14 cellular contexts compared by ENCODE assay signal in the genomic region with DNA sequence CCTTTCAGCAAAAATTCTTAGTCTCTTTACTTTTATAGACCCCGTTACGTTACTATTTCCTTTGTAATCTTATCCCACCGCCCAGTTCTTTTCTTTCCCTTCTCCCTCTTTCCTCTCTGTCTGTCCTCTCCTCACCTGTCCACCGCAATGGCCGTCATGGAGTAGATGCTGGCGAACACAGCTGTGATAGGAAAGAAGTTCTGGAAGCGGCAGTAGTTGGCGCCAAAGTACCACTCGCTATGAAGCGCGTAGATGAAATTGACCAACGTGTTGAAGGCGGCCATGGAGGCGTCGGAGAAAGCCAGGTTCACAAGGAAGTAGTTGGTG. TPM values are rescaled to one million over a fixed set of nuclear protein-coding genes. Genes with fewer than 3 reads are reported as not detected.
DNase-seq lines count a peak whose midpoint lies in the region; ATAC-seq and TF ChIP-seq lines count a peak whose summit lies in the region.
"Had no signal": no experiment of that assay in that cellular context is flagged by ENCODE, and none has a peak within 500 bp of the region (broad histone marks: within the 10 kb centered on the region; RNA-seq: fewer than 3 reads in every experiment).

No MANE protein-coding gene starts in this region.

- no peak for TF ChIP-seq EP300 in neural cell (conservative IDR thresholded peaks at IDR 0.05; ENCODE audit: poor library complexity, severe bottlenecking)

- TF ChIP-seq CTCF in foreskin keratinocyte (conservative IDR thresholded peaks at IDR 0.05) (no peak), neural cell (IDR thresholded peaks at IDR 0.05; ENCODE audit: poor library complexity, severe bottlenecking) (no peak), A673 (conservative IDR thresholded peaks at IDR 0.05; ENCODE audit: low read depth, low read length) (no peak)

- H3K27me3 ChIP-seq in foreskin keratinocyte (peaks cover 29% of the 10 kb centered on the region), neural cell (ENCODE audit: insufficient read depth, low read depth, low read length) (peaks cover 8% of the 10 kb centered on the region), A673 (replicated peaks; ENCODE audit: insufficient read depth, low read depth, low read length, poor library complexity) (peaks cover 38% of the 10 kb centered on the region)

- no peaks in the 10 kb centered on the region for H3K36me3 ChIP-seq in neural cell (ENCODE audit: insufficient read depth, low read length)
- no peaks in the 10 kb centered on the region for H3K36me3 ChIP-seq in A673 (ENCODE audit: insufficient read depth, low read length, poor library complexity, severe bottlenecking)

- H4K20me1 ChIP-seq in neural cell (ENCODE audit: insufficient read depth): no peaks in the 10 kb centered on the region

- intact Hi-C loops in A673 (cut with micrococcal nuclease; ENCODE audit: unreplicated experiment): no loop called here

- no peak for TF ChIP-seq RAD21 in neural cell (conservative IDR thresholded peaks at IDR 0.05)

- H3F3A ChIP-seq in neural cell (ENCODE audit: insufficient read depth, low read length, poor library complexity, severe bottlenecking): no peaks in the 10 kb centered on the region

- H3K4me3 ChIP-seq in neural cell (ENCODE audit: low read length) (peak overlapping the region; percentile 57), A673 (ENCODE audit: low read depth, low read length, poor library complexity, severe bottlenecking) (no peak overlapping the region)

- H3K9ac ChIP-seq in neural cell (ENCODE audit: low read length): no peak overlapping the region

- CTCF ChIA-PET in A673 (lab: Charles Lee): no interaction called here

- POLR2A ChIA-PET in A673 (lab: Charles Lee; ENCODE audit: low non-redundant PET): no interaction called here

- H3K4me2 ChIP-seq in neural cell (ENCODE audit: low read length): no peak overlapping the region

- no peaks in the 10 kb centered on the region for H3K9me2 ChIP-seq in neural cell (ENCODE audit: insufficient read depth, low read length)

- DNase-seq in EL (peak; percentile 0), NCI-H748 treated with DMSO at 0.1 percent for 48 hours (lab: John Stamatoyannopoulos, UW) (peak; percentile 62), foreskin keratinocyte (no peak), T-helper 2 cell (no peak), left lobe of liver (ENCODE audit: low spot score) (no peak), AG08395 (ENCODE audit: low spot score) (no peak), A673 (ENCODE audit: low spot score) (no peak)
- DNase-seq: activated CD4-positive, alpha-beta T cell treated with anti-CD3 and anti-CD28 coated beads, Interleukin-2, amount 10 ng/mL, durations not matched to agents 24 days and 14 days; activated gamma-delta T cell; small intestine had no signal

- no peaks in the 10 kb centered on the region for H3K4me1 ChIP-seq in foreskin keratinocyte
- no peaks in the 10 kb centered on the region for H3K4me1 ChIP-seq in A673 (ENCODE audit: insufficient read depth, low read length, poor library complexity, severe bottlenecking)

- H3K27ac ChIP-seq in foreskin keratinocyte (no peak overlapping the region), neural cell (ENCODE audit: low read length) (no peak overlapping the region), A673 (ENCODE audit: low read depth, low read length, poor library complexity, severe bottlenecking) (no peak overlapping the region)

- no peak overlapping the region for H2AFZ ChIP-seq in neural cell (ENCODE audit: low read depth, low read length)

- no peaks in the 10 kb centered on the region for H3K79me2 ChIP-seq in neural cell (replicated peaks; ENCODE audit: insufficient read depth, low read length)

- no TSS peak for BruUV-seq in A673 (replicated peaks; lab: Mats Ljungman, UMichigan)

- ATAC-seq in foreskin keratinocyte: peak; percentile 20
- no peak for ATAC-seq in left lobe of liver

- H3K9me3 ChIP-seq in neural cell (ENCODE audit: low read length): no peaks in the 10 kb centered on the region
- no peaks in the 10 kb centered on the region for H3K9me3 ChIP-seq in A673 (ENCODE audit: low read depth, low read length, poor library complexity, severe bottlenecking)

TF ChIP-seq in neural cell, 6 proteins besides CTCF, POLR2A, EP300 and RAD21:
- TF ChIP-seq POLR2AphosphoS5 (IDR thresholded peaks at IDR 0.05) (no peak), MXI1 (conservative IDR thresholded peaks at IDR 0.05; ENCODE audit: poor library complexity, severe bottlenecking) (no peak), TAF1 (IDR thresholded peaks at IDR 0.05; ENCODE audit: low read depth) (no peak), EZH2 (IDR thresholded peaks at IDR 0.05; ENCODE audit: borderline replicate concordance, insufficient read depth, low read length, poor library complexity, severe bottlenecking) (no peak), SMC3 (conservative IDR thresholded peaks at IDR 0.05; ENCODE audit: poor library complexity) (no peak), REST (IDR thresholded peaks at IDR 0.05; ENCODE audit: borderline replicate concordance) (no peak)

RNA-seq across cellular contexts. Expression of gene TACR3, which starts 0.8 kb away (rescaled TPM):
- total RNA-seq in foreskin keratinocyte (not detected in 2 replicates), left lobe of liver (not detected), A673 (2021) (not detected in 2 replicates)
- polyA plus RNA-seq in foreskin keratinocyte (not detected in 2 replicates), neural cell (0.04 TPM in 1 of 2 replicates, not detected in the other)
- not detected in 2 replicates for polyA minus RNA-seq in neural cell
- total RNA-seq: activated CD4-positive, alpha-beta T cell treated with anti-CD3 and anti-CD28 coated beads, Interleukin-2, amount 10 ng/mL, durations not matched to agents 24 days and 14 days; HT1080; T-helper 1 cell treated with Interleukin-12 subunit alpha and Interleukin-12 subunit beta and Interleukin-4 antibody, amounts not matched to agents 30 ng/mL and 1 ng/mL, for 36 hours had no signal
- polyA plus RNA-seq: BJ, small intestine had no signal

Comparison
In these comparisons a context has a peak if more than half of its experiments do, and no peak if none do; other contexts are left out.
1. DNase-seq: peak in EL (single experiment) and NCI-H748 treated with DMSO at 0.1 percent for 48 hours (single experiment); none in foreskin keratinocyte (0 of 2), T-helper 2 cell (0 of 5), left lobe of liver (single experiment), AG08395 (single experiment) and A673 (single experiment).